Comparison of ENCODE assay signal across 2 cellular contexts in the genomic region with DNA sequence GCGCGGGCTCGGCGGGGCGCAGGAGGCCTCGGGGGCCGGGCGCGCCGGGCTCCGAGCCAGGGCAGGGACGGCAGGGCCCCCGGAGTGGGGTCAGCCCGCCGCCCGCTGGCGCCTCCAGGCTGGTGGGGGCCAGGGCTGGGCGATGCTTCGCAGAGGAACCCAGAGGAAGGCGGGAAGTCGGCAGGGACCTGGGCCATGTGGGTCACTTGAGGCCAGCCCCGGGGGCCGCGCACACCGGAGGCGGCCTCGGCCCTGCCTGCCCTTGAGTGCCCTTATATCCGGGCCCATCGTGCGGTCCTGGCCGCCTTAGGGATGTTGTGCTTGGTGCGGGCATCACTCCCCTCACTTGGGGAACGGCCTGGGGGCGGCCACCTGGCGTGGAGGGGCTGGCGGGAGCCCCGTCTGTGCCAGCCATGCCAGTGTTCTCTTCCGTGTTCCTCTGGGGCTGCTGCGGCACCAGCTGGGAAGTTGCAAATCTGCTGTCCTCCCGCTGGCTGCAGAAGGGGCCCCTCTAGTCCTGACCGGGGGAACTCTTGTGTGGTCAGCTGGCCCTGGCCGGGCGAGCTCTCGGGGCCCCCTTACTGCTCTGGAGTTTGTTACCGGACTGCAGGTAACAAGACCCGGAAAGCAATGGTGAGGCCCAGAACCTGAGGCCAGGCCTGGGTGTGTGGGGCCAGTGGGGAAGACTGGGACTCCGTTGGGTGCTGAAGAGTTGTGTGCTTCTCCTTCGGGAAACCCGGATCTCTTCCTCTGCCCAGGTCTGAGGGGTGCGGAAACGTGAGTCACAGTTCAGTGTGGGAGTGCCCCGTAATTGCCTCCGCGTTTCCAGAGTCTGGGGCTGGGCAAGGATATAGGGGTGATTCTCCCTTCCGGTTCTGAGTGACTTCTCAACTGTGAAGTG.
A peak's percentile ranks its signal among the peaks of the same experiment; 100 is the strongest.
TF ChIP-seq lines count a peak whose summit lies in the region.

No MANE protein-coding gene starts in this region.

TF ChIP-seq in K562, 482 proteins besides CTCF, POLR2A, EP300 and RAD21 (continued from another document and continues in another):
- TF ChIP-seq, protein P1, sequence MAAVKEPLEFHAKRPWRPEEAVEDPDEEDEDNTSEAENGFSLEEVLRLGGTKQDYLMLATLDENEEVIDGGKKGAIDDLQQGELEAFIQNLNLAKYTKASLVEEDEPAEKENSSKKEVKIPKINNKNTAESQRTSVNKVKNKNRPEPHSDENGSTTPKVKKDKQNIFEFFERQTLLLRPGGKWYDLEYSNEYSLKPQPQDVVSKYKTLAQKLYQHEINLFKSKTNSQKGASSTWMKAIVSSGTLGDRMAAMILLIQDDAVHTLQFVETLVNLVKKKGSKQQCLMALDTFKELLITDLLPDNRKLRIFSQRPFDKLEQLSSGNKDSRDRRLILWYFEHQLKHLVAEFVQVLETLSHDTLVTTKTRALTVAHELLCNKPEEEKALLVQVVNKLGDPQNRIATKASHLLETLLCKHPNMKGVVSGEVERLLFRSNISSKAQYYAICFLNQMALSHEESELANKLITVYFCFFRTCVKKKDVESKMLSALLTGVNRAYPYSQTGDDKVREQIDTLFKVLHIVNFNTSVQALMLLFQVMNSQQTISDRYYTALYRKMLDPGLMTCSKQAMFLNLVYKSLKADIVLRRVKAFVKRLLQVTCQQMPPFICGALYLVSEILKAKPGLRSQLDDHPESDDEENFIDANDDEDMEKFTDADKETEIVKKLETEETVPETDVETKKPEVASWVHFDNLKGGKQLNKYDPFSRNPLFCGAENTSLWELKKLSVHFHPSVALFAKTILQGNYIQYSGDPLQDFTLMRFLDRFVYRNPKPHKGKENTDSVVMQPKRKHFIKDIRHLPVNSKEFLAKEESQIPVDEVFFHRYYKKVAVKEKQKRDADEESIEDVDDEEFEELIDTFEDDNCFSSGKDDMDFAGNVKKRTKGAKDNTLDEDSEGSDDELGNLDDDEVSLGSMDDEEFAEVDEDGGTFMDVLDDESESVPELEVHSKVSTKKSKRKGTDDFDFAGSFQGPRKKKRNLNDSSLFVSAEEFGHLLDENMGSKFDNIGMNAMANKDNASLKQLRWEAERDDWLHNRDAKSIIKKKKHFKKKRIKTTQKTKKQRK (IDR thresholded peaks at IDR 0.05; ENCODE audit: borderline replicate concordance, low read depth, low read length): no peak
- TF ChIP-seq ZNF785 (CRISPR knock-in tag; IDR thresholded peaks at IDR 0.05) (no peak), KAT8 (IDR thresholded peaks at IDR 0.05; ENCODE audit: low read depth) (no peak), PTBP1 (IDR thresholded peaks at IDR 0.05; ENCODE audit: low read depth, low read length) (no peak), SUPT5H (IDR thresholded peaks at IDR 0.05) (peak; percentile 71), KHSRP (IDR thresholded peaks at IDR 0.05) (no peak), SAP30 (IDR thresholded peaks at IDR 0.05; ENCODE audit: borderline replicate concordance, insufficient read depth, low read depth, low read length, poor library complexity, severe bottlenecking) (peak; percentile 23), ESRRB (CRISPR knock-in tag; IDR thresholded peaks at IDR 0.05; ENCODE audit: borderline replicate concordance) (no peak), HLTF (IDR thresholded peaks at IDR 0.05) (no peak), EWSR1 (IDR thresholded peaks at IDR 0.05; ENCODE audit: borderline replicate concordance, low read depth, partially characterized antibody) (no peak), HDAC2 (IDR thresholded peaks at IDR 0.05) (no peak), KDM2B (CRISPR knock-in tag; IDR thresholded peaks at IDR 0.05) (0 out of 2 replicates have a peak, but pooled peaks have one; percentile 6), MYC (IDR thresholded peaks at IDR 0.05; ENCODE audit: low read depth, low read length) (peak; percentile 60; the same call in 1 of the 2 replicates), MYC (CRISPR knock-in tag; IDR thresholded peaks at IDR 0.05; ENCODE audit: borderline replicate concordance, low read depth) (peak; percentile 74; the same call in 1 of the 2 replicates), JUNB (CRISPR knock-in tag; conservative IDR thresholded peaks at IDR 0.05) (no peak), TSHZ1 (CRISPR knock-in tag; IDR thresholded peaks at IDR 0.05) (no peak), ZNF133 (CRISPR knock-in tag; IDR thresholded peaks at IDR 0.05) (no peak), SRSF1 (IDR thresholded peaks at IDR 0.05; ENCODE audit: low read depth, low read length) (no peak), ZFP36 (IDR thresholded peaks at IDR 0.05; ENCODE audit: low read depth, low read length, partially characterized antibody) (no peak), MEF2A (IDR thresholded peaks at IDR 0.05; ENCODE audit: control insufficient read depth, low read depth, low read length) (no peak), ZNF695 (CRISPR knock-in tag; IDR thresholded peaks at IDR 0.05) (no peak), TSC22D4 (tag; IDR thresholded peaks at IDR 0.05) (no peak), TCF3 (CRISPR knock-in tag; IDR thresholded peaks at IDR 0.05) (no peak), ZNF143 (CRISPR knock-in tag; IDR thresholded peaks at IDR 0.05) (no peak; the same call in 1 of the 2 replicates)
- TF ChIP-seq, protein P2, sequence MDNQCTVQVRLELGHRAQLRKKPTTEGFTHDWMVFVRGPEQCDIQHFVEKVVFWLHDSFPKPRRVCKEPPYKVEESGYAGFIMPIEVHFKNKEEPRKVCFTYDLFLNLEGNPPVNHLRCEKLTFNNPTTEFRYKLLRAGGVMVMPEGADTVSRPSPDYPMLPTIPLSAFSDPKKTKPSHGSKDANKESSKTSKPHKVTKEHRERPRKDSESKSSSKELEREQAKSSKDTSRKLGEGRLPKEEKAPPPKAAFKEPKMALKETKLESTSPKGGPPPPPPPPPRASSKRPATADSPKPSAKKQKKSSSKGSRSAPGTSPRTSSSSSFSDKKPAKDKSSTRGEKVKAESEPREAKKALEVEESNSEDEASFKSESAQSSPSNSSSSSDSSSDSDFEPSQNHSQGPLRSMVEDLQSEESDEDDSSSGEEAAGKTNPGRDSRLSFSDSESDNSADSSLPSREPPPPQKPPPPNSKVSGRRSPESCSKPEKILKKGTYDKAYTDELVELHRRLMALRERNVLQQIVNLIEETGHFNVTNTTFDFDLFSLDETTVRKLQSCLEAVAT (IDR thresholded peaks at IDR 0.05): no peak

TF ChIP-seq in HepG2, 621 proteins besides CTCF, POLR2A, EP300 and RAD21 (continued from another document and continues in another):
- TF ChIP-seq ZBTB40 (IDR thresholded peaks at IDR 0.05) (no peak), ZBTB40 (CRISPR knock-in tag; IDR thresholded peaks at IDR 0.05) (peak; percentile 63; the same call in 1 of the 2 replicates), RARA (CRISPR knock-in tag; IDR thresholded peaks at IDR 0.05) (0 out of 2 replicates have a peak, but pooled peaks have one; percentile 12), RFX3 (CRISPR knock-in tag; IDR thresholded peaks at IDR 0.05) (no peak), AGO2 (optimal IDR thresholded peaks at IDR 0.05; ENCODE audit: low read depth, low read length) (peak; percentile 79), RXRA (CRISPR knock-in tag; IDR thresholded peaks at IDR 0.05) (peak; percentile 56; the same call in 1 of the 2 replicates), ZNF563 (CRISPR knock-in tag; IDR thresholded peaks at IDR 0.05) (0 out of 2 replicates have a peak, but pooled peaks have one; percentile 51), SAFB2 (CRISPR knock-in tag; IDR thresholded peaks at IDR 0.05; ENCODE audit: borderline replicate concordance, low read depth) (peak; percentile 46; the same call in 1 of the 2 replicates), TFDP2 (CRISPR knock-in tag; IDR thresholded peaks at IDR 0.05) (0 out of 2 replicates have a peak, but pooled peaks have one; percentile 33), SALL1 (CRISPR knock-in tag; IDR thresholded peaks at IDR 0.05) (0 out of 2 replicates have a peak, but pooled peaks have one; percentile 9)
- TF ChIP-seq, protein P3, sequence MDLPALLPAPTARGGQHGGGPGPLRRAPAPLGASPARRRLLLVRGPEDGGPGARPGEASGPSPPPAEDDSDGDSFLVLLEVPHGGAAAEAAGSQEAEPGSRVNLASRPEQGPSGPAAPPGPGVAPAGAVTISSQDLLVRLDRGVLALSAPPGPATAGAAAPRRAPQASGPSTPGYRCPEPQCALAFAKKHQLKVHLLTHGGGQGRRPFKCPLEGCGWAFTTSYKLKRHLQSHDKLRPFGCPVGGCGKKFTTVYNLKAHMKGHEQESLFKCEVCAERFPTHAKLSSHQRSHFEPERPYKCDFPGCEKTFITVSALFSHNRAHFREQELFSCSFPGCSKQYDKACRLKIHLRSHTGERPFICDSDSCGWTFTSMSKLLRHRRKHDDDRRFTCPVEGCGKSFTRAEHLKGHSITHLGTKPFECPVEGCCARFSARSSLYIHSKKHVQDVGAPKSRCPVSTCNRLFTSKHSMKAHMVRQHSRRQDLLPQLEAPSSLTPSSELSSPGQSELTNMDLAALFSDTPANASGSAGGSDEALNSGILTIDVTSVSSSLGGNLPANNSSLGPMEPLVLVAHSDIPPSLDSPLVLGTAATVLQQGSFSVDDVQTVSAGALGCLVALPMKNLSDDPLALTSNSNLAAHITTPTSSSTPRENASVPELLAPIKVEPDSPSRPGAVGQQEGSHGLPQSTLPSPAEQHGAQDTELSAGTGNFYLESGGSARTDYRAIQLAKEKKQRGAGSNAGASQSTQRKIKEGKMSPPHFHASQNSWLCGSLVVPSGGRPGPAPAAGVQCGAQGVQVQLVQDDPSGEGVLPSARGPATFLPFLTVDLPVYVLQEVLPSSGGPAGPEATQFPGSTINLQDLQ (CRISPR knock-in tag; IDR thresholded peaks at IDR 0.05): 0 out of 2 replicates have a peak, but pooled peaks have one; percentile 32
- TF ChIP-seq, protein P4, sequence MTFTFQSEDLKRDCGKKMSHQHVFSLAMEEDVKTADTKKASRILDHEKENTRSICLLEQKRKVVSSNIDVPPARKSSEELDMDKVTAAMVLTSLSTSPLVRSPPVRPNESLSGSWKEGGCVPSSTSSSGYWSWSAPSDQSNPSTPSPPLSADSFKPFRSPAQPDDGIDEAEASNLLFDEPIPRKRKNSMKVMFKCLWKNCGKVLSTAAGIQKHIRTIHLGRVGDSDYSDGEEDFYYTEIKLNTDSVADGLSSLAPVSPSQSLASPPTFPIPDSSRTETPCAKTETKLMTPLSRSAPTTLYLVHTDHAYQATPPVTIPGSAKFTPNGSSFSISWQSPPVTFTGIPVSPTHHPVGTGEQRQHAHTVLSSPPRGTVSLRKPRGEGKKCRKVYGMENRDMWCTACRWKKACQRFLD (CRISPR knock-in tag; IDR thresholded peaks at IDR 0.05; ENCODE audit: borderline replicate concordance): 0 out of 2 replicates have a peak, but pooled peaks have one; percentile 34
